Comparison of ENCODE assay signal across 8 cellular contexts in genomic region chr12:1595026-1595561, GRCh38. TPM values are rescaled to one million over a fixed set of nuclear protein-coding genes. Genes with fewer than 3 reads are reported as not detected.
A peak's percentile ranks its signal among the peaks of the same experiment; 100 is the strongest.
DNase-seq lines count a peak whose midpoint lies in the region; ATAC-seq and TF ChIP-seq lines count a peak whose summit lies in the region.

No MANE protein-coding gene starts in this region.

- peak overlapping the region; percentile 93 for H3K4me2 ChIP-seq in OCI-LY1 (ENCODE audit: low read length)

- TF ChIP-seq CTCF in GM12864 (IDR thresholded peaks at IDR 0.05; ENCODE audit: low read depth, low read length, missing control alignments) (no peak), OCI-LY1 (IDR thresholded peaks at IDR 0.05; ENCODE audit: low read length) (no peak; the same call in 1 of the 2 replicates)

- peak overlapping the region; percentile 89 to 94 for H3K4me3 Mint-ChIP-seq in effector memory CD8-positive, alpha-beta T cell
- peak overlapping the region; percentile 91 to 99 (median 97) for H3K4me3 Mint-ChIP-seq in naive B cell

- H3K4me1 ChIP-seq in OCI-LY1 (ENCODE audit: insufficient read depth, low read length, severe bottlenecking) = peaks cover 45% of the 10 kb centered on the region

- H3K4me3 ChIP-seq in GM12864 (ENCODE audit: low read depth, low read length) (peak overlapping the region; percentile 83), OCI-LY1 (ENCODE audit: low read depth, low read length, poor library complexity, severe bottlenecking) (peak overlapping the region; percentile 90)

- peak overlapping the region; percentile 71 for H3K9ac ChIP-seq in OCI-LY1 (ENCODE audit: low read length)

- H3K27ac ChIP-seq in OCI-LY1 (ENCODE audit: low read depth, low read length, poor library complexity, severe bottlenecking) = peak overlapping the region; percentile 74

- H3K4me1 Mint-ChIP-seq in effector memory CD8-positive, alpha-beta T cell (ENCODE audit: low read depth in 2 of 2) = peaks cover 38 to 39% of the 10 kb centered on the region in 2 donors
- peaks cover 36 to 49% (median 45%) of the 10 kb centered on the region in 3 donors for H3K4me1 Mint-ChIP-seq in naive B cell

- no peaks in the 10 kb centered on the region for H3K9me3 ChIP-seq in OCI-LY1 (ENCODE audit: low read length)

- H4K20me1 ChIP-seq in OCI-LY1 (ENCODE audit: insufficient read depth, low read length) = no peaks in the 10 kb centered on the region

- no peaks in the 10 kb centered on the region for H3K9me2 ChIP-seq in OCI-LY1 (ENCODE audit: low read depth, low read length)

- no peaks in the 10 kb centered on the region for H3K27me3 ChIP-seq in OCI-LY1 (ENCODE audit: insufficient read depth, low read length)

- peaks cover 31% of the 10 kb centered on the region for H3K79me2 ChIP-seq in OCI-LY1 (ENCODE audit: insufficient read depth, low read length)

- no peaks in the 10 kb centered on the region for H3K9me3 Mint-ChIP-seq in effector memory CD8-positive, alpha-beta T cell
- peaks cover 0 to 1% (median 0%) of the 10 kb centered on the region in 7 donors for H3K9me3 Mint-ChIP-seq in naive B cell

- H3F3A ChIP-seq in OCI-LY1 (ENCODE audit: insufficient read depth, low read length) = peaks cover 10% of the 10 kb centered on the region; the same call in 1 of the 2 replicates

- ATAC-seq in effector memory CD8-positive, alpha-beta T cell (replicated peaks) = no peak
- ATAC-seq in naive B cell (ENCODE audit: low read depth in 2 of 2) (no peak), GM21825 (IDR thresholded peaks at IDR 0.05; ENCODE audit: unreplicated experiment) (no peak)

- H2AFZ ChIP-seq in OCI-LY1 (ENCODE audit: low read length) = peak overlapping the region; percentile 65

- DNase-seq in GM12864 (ENCODE audit: low read depth) (no peak), naive B cell (no peak), NCI-H146 treated with DMSO at 0.1 percent for 48 hours (lab: John Stamatoyannopoulos, UW; ENCODE audit: unreplicated experiment) (no peak), NCI-H2081 (lab: John Stamatoyannopoulos, UW) (no peak)
- DNase-seq in effector memory CD8-positive, alpha-beta T cell = no peak
- DNase-seq in effector CD8-positive, alpha-beta T cell (lab: John Stamatoyannopoulos, UW) = no peak

- no peaks in the 10 kb centered on the region for H3K27me3 Mint-ChIP-seq in effector memory CD8-positive, alpha-beta T cell
- H3K27me3 Mint-ChIP-seq in naive B cell = no peaks in the 10 kb centered on the region

- peak overlapping the region; percentile 94 to 96 for H3K27ac Mint-ChIP-seq in effector memory CD8-positive, alpha-beta T cell
- peak overlapping the region; percentile 95 to 99 (median 98) for H3K27ac Mint-ChIP-seq in naive B cell

- peaks cover 33% of the 10 kb centered on the region for H3K36me3 Mint-ChIP-seq in effector memory CD8-positive, alpha-beta T cell (ENCODE audit: insufficient read depth)
- no peaks in the 10 kb centered on the region for H3K36me3 Mint-ChIP-seq in naive B cell

- peaks cover 15% of the 10 kb centered on the region for H3K36me3 ChIP-seq in OCI-LY1 (ENCODE audit: insufficient read depth, low read length)

RNA-seq across cellular contexts. Expression of gene FBXL14, which starts 0.7 kb away (rescaled TPM):
- 10 to 100 TPM; 11.2 to 20.6 (median 14.6) TPM for polyA plus RNA-seq in naive B cell (ENCODE audit: low read depth in 6 of 6)

RNA-seq across cellular contexts. Expression of gene WNT5B, which starts 33.9 kb away (rescaled TPM):
- not detected for polyA plus RNA-seq in naive B cell (ENCODE audit: low read depth in 6 of 6)
